ENCODE assay signal across 1 cellular context in genomic region chr9:121737481-121737931, GRCh38.
TF ChIP-seq lines count a peak whose summit lies in the region.

No MANE protein-coding gene starts in this region.

TF ChIP-seq in IMR-90, 13 proteins besides CTCF, POLR2A, EP300 and RAD21 (continued from another document):
- TF ChIP-seq ELK1 (IDR thresholded peaks at IDR 0.05; ENCODE audit: borderline replicate concordance, low read depth, low read length) (no peak), USF2 (IDR thresholded peaks at IDR 0.05; ENCODE audit: low read depth, low read length) (no peak), SMC3 (IDR thresholded peaks at IDR 0.05; ENCODE audit: low read depth, low read length) (no peak), MAFK (IDR thresholded peaks at IDR 0.05; ENCODE audit: low read depth, low read length) (no peak), MAZ (IDR thresholded peaks at IDR 0.05; ENCODE audit: borderline replicate concordance, low read depth, low read length) (no peak), RCOR1 (IDR thresholded peaks at IDR 0.05; ENCODE audit: insufficient replicate concordance, low read length) (no peak), BHLHE40 (IDR thresholded peaks at IDR 0.05; ENCODE audit: low read depth, low read length) (no peak), CEBPB (IDR thresholded peaks at IDR 0.05; ENCODE audit: low read depth, low read length) (no peak), CHD1 (IDR thresholded peaks at IDR 0.05; ENCODE audit: low read depth, low read length) (no peak)
